8 cellular contexts compared by ENCODE assay signal in the genomic region with DNA sequence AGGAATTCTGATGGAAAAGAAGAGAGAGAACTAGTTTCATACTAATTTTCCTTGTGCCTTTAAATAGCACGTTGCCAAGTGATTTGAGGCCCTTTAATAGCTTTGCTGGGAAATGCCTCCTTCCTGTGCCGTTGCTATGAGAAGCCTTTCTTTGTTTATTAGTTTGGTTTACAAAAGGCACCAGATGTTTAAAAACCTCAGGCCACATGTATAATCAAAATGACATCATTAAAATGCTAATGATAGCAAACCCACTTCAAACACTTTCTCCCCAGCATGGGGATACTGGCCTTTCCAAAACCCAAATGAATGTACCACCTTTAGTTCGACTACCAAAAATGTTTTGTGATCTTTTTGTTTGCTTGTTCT. TPM values are rescaled to one million over a fixed set of nuclear protein-coding genes. Genes with fewer than 3 reads are reported as not detected.
DNase-seq lines count a peak whose midpoint lies in the region; ATAC-seq and TF ChIP-seq lines count a peak whose summit lies in the region.

No MANE protein-coding gene starts in this region.

- ATAC-seq in HG03565 (IDR thresholded peaks at IDR 0.05; ENCODE audit: unreplicated experiment): no peak
- no peak for ATAC-seq in GM18517 (IDR thresholded peaks at IDR 0.05; ENCODE audit: unreplicated experiment)
- ATAC-seq in GM21723 (IDR thresholded peaks at IDR 0.05; ENCODE audit: unreplicated experiment): no peak

- H3K9me3 ChIP-seq in MG63: no peaks in the 10 kb centered on the region

- H3K27ac ChIP-seq in coronary artery: peak overlapping the region in 1 of 2 donors; percentile 63

- DNase-seq in Daoy (ENCODE audit: low read depth): peak; percentile 49
- DNase-seq in MG63: peak; percentile 49
- DNase-seq in coronary artery (ENCODE audit: low spot score): no peak
- DNase-seq in mucosa of gallbladder (ENCODE audit: low spot score): peak; percentile 14
- no peak for DNase-seq in inferior parietal cortex (ENCODE audit: extremely low spot score)

- H3K27me3 ChIP-seq in MG63: no peaks in the 10 kb centered on the region

- no peak overlapping the region for H3K4me3 ChIP-seq in MG63
- H3K4me3 ChIP-seq in coronary artery: peak overlapping the region; percentile 7

- no peaks in the 10 kb centered on the region for H3K36me3 ChIP-seq in MG63

- TF ChIP-seq CTCF in coronary artery (IDR thresholded peaks at IDR 0.05): no peak

RNA-seq across cellular contexts. Expression of a gene that starts 50.0 kb away (rescaled TPM):
- 47.0 and 84.0 TPM in 2 replicates for total RNA-seq in Daoy (2014; rRNA removed; shearing (Covaris generic))
- total RNA-seq in MG63 (2014; rRNA removed; shearing (Covaris generic); ENCODE audit: low replicate concordance): 39.4 and 167 TPM in 2 replicates
- 43.6 TPM for total RNA-seq in mucosa of gallbladder

Comparison
In these comparisons a context has a peak if more than half of its experiments do, and no peak if none do; other contexts are left out.
1. DNase-seq: peak in Daoy (single experiment), MG63 (single experiment) and mucosa of gallbladder (single experiment); none in coronary artery (single experiment) and inferior parietal cortex (single experiment).